In genomic region chr11:61477126-61477525, GRCh38 we compare ENCODE assay signal across 23 cellular contexts. TPM values are rescaled to one million over a fixed set of nuclear protein-coding genes. Genes with fewer than 3 reads are reported as not detected.
DNase-seq lines count a peak whose midpoint lies in the region; ATAC-seq and TF ChIP-seq lines count a peak whose summit lies in the region.
"Had no signal": no experiment of that assay in that cellular context is flagged by ENCODE, and none has a peak within 500 bp of the region (broad histone marks: within the 10 kb centered on the region; RNA-seq: fewer than 3 reads in every experiment).

No MANE protein-coding gene starts in this region.

- H3K9me3 ChIP-seq in right atrium auricular region (no peaks in the 10 kb centered on the region), subcutaneous abdominal adipose tissue (ENCODE audit: control insufficient read depth in 5 of 5, low read length in 5 of 5) (no peaks in the 10 kb centered on the region)
- H3K9me3 ChIP-seq: BLaER1, left lung, neutrophil, upper lobe of left lung had no signal

- DNase-seq in NCI-H226 (peak; percentile 48), right atrium auricular region (ENCODE audit: low spot score) (peak; percentile 64), NCI-H2029 treated with DMSO at 0.1 percent for 48 hours (lab: John Stamatoyannopoulos, UW) (no peak), anterior cingulate cortex (lab: John Stamatoyannopoulos, UW) (no peak), NCI-H1417 treated with DMSO at 0.1 percent for 48 hours (lab: John Stamatoyannopoulos, UW) (no peak)
- DNase-seq: DMS 273 treated with DMSO at 0.1 percent for 48 hours, NCI-H1048, NCI-H1694, NCI-H446 treated with DMSO at 0.1 percent for 48 hours had no signal

- H3K27me3 ChIP-seq in right atrium auricular region (no peaks in the 10 kb centered on the region), subcutaneous abdominal adipose tissue (ENCODE audit: control insufficient read depth in 5 of 5, insufficient read depth in 4 of 5, low read length in 5 of 5) (peaks cover 8 to 23% (median 13%) of the 10 kb centered on the region in 5 donors)
- H3K27me3 ChIP-seq: BLaER1 had no signal

- H3K9me3 Mint-ChIP-seq in dendritic cell treated with granulocyte-macrophage colony-stimulating factor and Interleukin-4, amounts not matched to agents 40 ng/mL and 50 ng/mL, for 4 days: no peaks in the 10 kb centered on the region
- H3K9me3 Mint-ChIP-seq: central memory CD8-positive, alpha-beta T cell; IgD-negative memory B cell; stimulated activated naive CD8-positive, alpha-beta T cell treated with anti-CD3 and anti-CD28 coated beads, Interleukin-15, amount 100 ng/mL, for 72 hours had no signal

- no peak for TF ChIP-seq CTCF in right atrium auricular region (IDR thresholded peaks at IDR 0.05)

- H3K27me3 Mint-ChIP-seq in dendritic cell treated with granulocyte-macrophage colony-stimulating factor and Interleukin-4, amounts not matched to agents 40 ng/mL and 50 ng/mL, for 4 days: peaks cover 22% of the 10 kb centered on the region

- peak overlapping the region; percentile 75 for H3K27ac Mint-ChIP-seq in dendritic cell treated with granulocyte-macrophage colony-stimulating factor and Interleukin-4, amounts not matched to agents 40 ng/mL and 50 ng/mL, for 4 days
- H3K27ac Mint-ChIP-seq: IgD-negative memory B cell, mesothelial cell of epicardium had no signal

- H3K4me1 Mint-ChIP-seq in dendritic cell treated with granulocyte-macrophage colony-stimulating factor and Interleukin-4, amounts not matched to agents 40 ng/mL and 50 ng/mL, for 4 days (ENCODE audit: low read depth): peaks cover 54% of the 10 kb centered on the region

- H3K4me3 Mint-ChIP-seq in dendritic cell treated with granulocyte-macrophage colony-stimulating factor and Interleukin-4, amounts not matched to agents 40 ng/mL and 50 ng/mL, for 4 days: no peak overlapping the region
- H3K4me3 Mint-ChIP-seq: central memory CD8-positive, alpha-beta T cell; IgD-negative memory B cell; mesothelial cell of epicardium; stimulated activated naive CD8-positive, alpha-beta T cell treated with anti-CD3 and anti-CD28 coated beads, Interleukin-15, amount 100 ng/mL, for 72 hours had no signal

- peaks cover 10% of the 10 kb centered on the region for H3K36me3 Mint-ChIP-seq in dendritic cell treated with granulocyte-macrophage colony-stimulating factor and Interleukin-4, amounts not matched to agents 40 ng/mL and 50 ng/mL, for 4 days (ENCODE audit: low read depth)

- intact Hi-C loops in dendritic cell treated with granulocyte-macrophage colony-stimulating factor and Interleukin-4, amounts not matched to agents 40 ng/mL and 50 ng/mL, for 4 days (cut with micrococcal nuclease): loop anchor here (1.0 kb wide), 1 partner anchor 40 kb away; no protein-coding TSS in a partner anchor

- no peak for ATAC-seq in HG03378 (IDR thresholded peaks at IDR 0.05; ENCODE audit: unreplicated experiment)

- H3K4me1 ChIP-seq in right atrium auricular region (peaks cover 0 to 27% of the 10 kb centered on the region in 2 donors), subcutaneous abdominal adipose tissue (ENCODE audit: control insufficient read depth in 5 of 5, insufficient read depth in 5 of 5, low read length in 5 of 5) (peaks cover 9 to 57% (median 48%) of the 10 kb centered on the region in 5 donors)

- H3K9ac ChIP-seq in subcutaneous abdominal adipose tissue (ENCODE audit: low read length in 5 of 5): peak overlapping the region in 2 of 5 donors; percentile 22 to 33
- H3K9ac ChIP-seq: BLaER1 had no signal

- H3K36me3 ChIP-seq in right atrium auricular region (no peaks in the 10 kb centered on the region), subcutaneous abdominal adipose tissue (ENCODE audit: control insufficient read depth in 5 of 5, insufficient read depth in 5 of 5, low read length in 5 of 5) (no peaks in the 10 kb centered on the region)
- H3K36me3 ChIP-seq: upper lobe of left lung had no signal

- H3K4me3 ChIP-seq in right atrium auricular region (no peak overlapping the region), subcutaneous abdominal adipose tissue (ENCODE audit: low read depth in 1 of 5, low read length in 5 of 5) (no peak overlapping the region)
- H3K4me3 ChIP-seq: BLaER1, GM12878, left lung, SK-N-MC, upper lobe of left lung had no signal

- H3K27ac ChIP-seq in right atrium auricular region (peak overlapping the region in 1 of 2 donors; percentile 8), subcutaneous abdominal adipose tissue (ENCODE audit: low read depth, low read length) (peak overlapping the region; percentile 17)
- H3K27ac ChIP-seq: BLaER1, left lung, neutrophil, SK-N-MC, upper lobe of left lung had no signal

RNA-seq across cellular contexts. Expression of gene LRRC10B, which starts 31.4 kb away (rescaled TPM):
- 1 to 10 TPM in 1 of 2 donors, under 1 TPM in 1; 0.37 to 1.1 TPM for total RNA-seq in right atrium auricular region
- total RNA-seq: GM12878; T-helper 1 cell treated with Interleukin-12 subunit alpha and Interleukin-12 subunit beta and Interleukin-4 antibody, amounts not matched to agents 30 ng/mL and 1 ng/mL, for 36 hours had no signal

RNA-seq across cellular contexts. Expression of gene SDHAF2, which starts 47.2 kb away (rescaled TPM):
- 10 to 100 TPM; 44.1 to 50.7 TPM for total RNA-seq in right atrium auricular region

RNA-seq across cellular contexts. Expression of gene CPSF7, which starts 47.4 kb away (rescaled TPM):
- 10 to 100 TPM; 24.6 to 31.4 TPM for total RNA-seq in right atrium auricular region

Comparison
In these comparisons a context has a peak if more than half of its experiments do, and no peak if none do; other contexts are left out.
1. DNase-seq: peak in NCI-H226 (single experiment) and right atrium auricular region (single experiment); none in NCI-H2029 treated with DMSO at 0.1 percent for 48 hours (single experiment), anterior cingulate cortex (0 of 58) and NCI-H1417 treated with DMSO at 0.1 percent for 48 hours (single experiment).